ENCODE assay signal across 1 cellular context in the genomic region with DNA sequence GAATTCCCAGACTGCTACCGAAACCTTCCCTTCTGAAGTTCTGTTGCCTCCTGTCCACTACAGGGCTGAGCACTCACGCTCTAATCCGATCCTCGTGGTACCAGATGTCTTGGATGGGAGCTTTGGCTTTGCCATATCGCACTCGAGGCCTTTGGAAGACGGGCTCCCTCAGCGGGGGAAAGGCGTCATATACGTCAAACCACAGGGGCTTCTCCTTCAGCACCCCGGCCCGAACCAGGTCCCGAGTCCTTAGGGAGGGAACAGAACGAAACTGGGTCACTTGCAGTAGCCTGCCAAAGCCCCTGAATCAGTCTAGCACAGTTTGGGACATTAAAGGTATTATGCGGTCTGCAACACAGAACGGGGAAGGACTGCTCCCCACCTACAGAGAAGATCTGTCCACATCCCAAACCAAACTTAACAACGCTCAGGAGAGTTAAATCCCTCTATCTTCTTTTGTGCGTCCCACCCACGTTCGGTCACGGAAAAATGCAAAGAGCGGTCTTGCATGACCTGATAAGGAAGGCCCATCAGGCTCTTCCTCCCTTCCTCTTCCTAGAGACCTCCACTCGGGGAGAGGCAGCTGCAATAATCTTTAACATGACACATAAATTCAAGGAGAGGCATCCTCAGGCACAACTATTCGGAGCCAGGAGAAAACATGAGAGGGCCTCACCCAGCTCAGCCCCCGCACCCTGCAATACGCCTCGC.
A peak's percentile ranks its signal among the peaks of the same experiment; 100 is the strongest.
TF ChIP-seq lines count a peak whose summit lies in the region.

No MANE protein-coding gene starts in this region.

TF ChIP-seq in K562, 482 proteins besides CTCF, POLR2A, EP300 and RAD21 (continued from another document):
- no peak for TF ChIP-seq PBX2 (CRISPR knock-in tag; IDR thresholded peaks at IDR 0.05; ENCODE audit: low read depth)
- no peak for TF ChIP-seq PBX2 (tag; conservative IDR thresholded peaks at IDR 0.05; ENCODE audit: low read depth)
- no peak for TF ChIP-seq ZNF124 (CRISPR knock-in tag; IDR thresholded peaks at IDR 0.05)
- TF ChIP-seq NFE2L1 (tag; IDR thresholded peaks at IDR 0.05; ENCODE audit: borderline replicate concordance, low read depth), result no peak
- no peak for TF ChIP-seq MTF1 (CRISPR knock-in tag; IDR thresholded peaks at IDR 0.05; ENCODE audit: borderline replicate concordance)
- TF ChIP-seq DLX4 (CRISPR knock-in tag; IDR thresholded peaks at IDR 0.05), result no peak
- TF ChIP-seq ZNF232 (CRISPR knock-in tag; IDR thresholded peaks at IDR 0.05), result 0 out of 2 replicates have a peak, but pooled peaks have one; percentile 38
- TF ChIP-seq TOE1 (IDR thresholded peaks at IDR 0.05; ENCODE audit: borderline replicate concordance), result no peak
- 0 out of 2 replicates have a peak, but pooled peaks have one; percentile 60 for TF ChIP-seq TOE1 (CRISPR knock-in tag; IDR thresholded peaks at IDR 0.05; ENCODE audit: borderline replicate concordance, low read depth)
- TF ChIP-seq, protein P1, sequence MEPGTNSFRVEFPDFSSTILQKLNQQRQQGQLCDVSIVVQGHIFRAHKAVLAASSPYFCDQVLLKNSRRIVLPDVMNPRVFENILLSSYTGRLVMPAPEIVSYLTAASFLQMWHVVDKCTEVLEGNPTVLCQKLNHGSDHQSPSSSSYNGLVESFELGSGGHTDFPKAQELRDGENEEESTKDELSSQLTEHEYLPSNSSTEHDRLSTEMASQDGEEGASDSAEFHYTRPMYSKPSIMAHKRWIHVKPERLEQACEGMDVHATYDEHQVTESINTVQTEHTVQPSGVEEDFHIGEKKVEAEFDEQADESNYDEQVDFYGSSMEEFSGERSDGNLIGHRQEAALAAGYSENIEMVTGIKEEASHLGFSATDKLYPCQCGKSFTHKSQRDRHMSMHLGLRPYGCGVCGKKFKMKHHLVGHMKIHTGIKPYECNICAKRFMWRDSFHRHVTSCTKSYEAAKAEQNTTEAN (CRISPR knock-in tag; IDR thresholded peaks at IDR 0.05), result 0 out of 2 replicates have a peak, but pooled peaks have one; percentile 52
- 0 out of 2 replicates have a peak, but pooled peaks have one; percentile 43 for TF ChIP-seq NR2C2 (CRISPR knock-in tag; IDR thresholded peaks at IDR 0.05)
- no peak for TF ChIP-seq NR2C2 (tag; IDR thresholded peaks at IDR 0.05)
- TF ChIP-seq KLF10 (CRISPR knock-in tag; IDR thresholded peaks at IDR 0.05), result no peak
- TF ChIP-seq TRIM24 (IDR thresholded peaks at IDR 0.05), result no peak
- peak; percentile 10; the same call in 1 of the 2 replicates for TF ChIP-seq TCF3 (CRISPR knock-in tag; IDR thresholded peaks at IDR 0.05)
- no peak for TF ChIP-seq IRF1 (CRISPR knock-in tag; IDR thresholded peaks at IDR 0.05; ENCODE audit: borderline replicate concordance)
- TF ChIP-seq HMGN3 (IDR thresholded peaks at IDR 0.05; ENCODE audit: borderline replicate concordance, extremely low read depth, insufficient read length, low read depth, low read length), result no peak
- TF ChIP-seq ZNF699 (CRISPR knock-in tag; IDR thresholded peaks at IDR 0.05; ENCODE audit: insufficient replicate concordance), result no peak
- TF ChIP-seq CHD2 (IDR thresholded peaks at IDR 0.05; ENCODE audit: low read depth, low read length), result no peak
- TF ChIP-seq CBFA2T2 (conservative IDR thresholded peaks at IDR 0.05), result peak; percentile 29; the same call in 1 of the 2 replicates
- TF ChIP-seq CXXC5 (CRISPR knock-in tag; IDR thresholded peaks at IDR 0.05), result no peak
- no peak for TF ChIP-seq ZKSCAN3 (CRISPR knock-in tag; IDR thresholded peaks at IDR 0.05)
- TF ChIP-seq SPI1 (IDR thresholded peaks at IDR 0.05; ENCODE audit: borderline replicate concordance, low read depth, low read length), result peak; percentile 59; the same call in 1 of the 2 replicates
- TF ChIP-seq ARID1B (IDR thresholded peaks at IDR 0.05), result 0 out of 2 replicates have a peak, but pooled peaks have one; percentile 15
TF ChIP-seq in K562: peak in this region for 15.
